Comparison of ENCODE assay signal across 8 cellular contexts in the genomic region with DNA sequence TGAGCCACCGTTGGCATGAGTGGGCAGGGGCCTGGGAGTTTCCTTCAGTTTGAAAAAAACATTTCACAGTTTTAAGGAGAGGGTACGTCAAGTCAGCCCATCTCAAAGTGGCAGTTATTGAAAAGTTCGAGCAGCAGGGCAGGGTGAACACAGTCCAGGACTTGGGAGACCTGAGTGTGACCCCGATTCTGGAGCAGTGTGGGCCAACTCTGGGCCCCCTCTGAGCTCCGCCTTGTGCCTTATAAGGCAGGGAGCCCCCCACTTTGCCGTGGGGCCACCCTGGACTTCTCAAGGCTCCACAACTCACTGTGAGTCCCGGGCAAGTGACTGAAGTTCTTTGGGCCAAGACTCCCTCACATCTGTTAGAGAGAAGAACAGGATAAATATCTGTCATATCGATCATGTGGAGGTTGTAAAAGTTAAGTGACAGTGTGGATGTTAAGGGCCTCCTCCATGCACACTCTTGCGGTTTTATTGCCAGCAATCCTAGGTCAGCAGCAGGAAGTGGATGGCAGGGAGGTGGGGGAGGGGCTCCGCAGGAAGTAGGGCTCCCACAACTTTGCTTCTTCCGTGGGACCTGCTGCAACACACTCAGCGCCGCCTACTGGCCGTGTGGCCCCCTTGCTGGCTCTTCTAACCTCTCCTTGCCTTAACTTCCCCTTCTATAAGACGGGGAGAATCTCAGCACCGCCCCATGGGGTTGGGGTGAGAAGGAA. TPM values are rescaled to one million over a fixed set of nuclear protein-coding genes. Genes with fewer than 3 reads are reported as not detected.
DNase-seq lines count a peak whose midpoint lies in the region; ATAC-seq and TF ChIP-seq lines count a peak whose summit lies in the region.

No MANE protein-coding gene starts in this region.

- 38 to 42% methylated on average over 16 of the region's 16 CpGs for WGBS in testis, 2 donors

- peak overlapping the region; percentile 39 for H3K27ac ChIP-seq in effector memory CD4-positive, alpha-beta T cell (ENCODE audit: insufficient read depth, low read length, poor library complexity, severe bottlenecking)
- peak overlapping the region; percentile 84 for H3K27ac ChIP-seq in neutrophil
- peak overlapping the region in 1 of 2 donors; percentile 36 for H3K27ac ChIP-seq in testis

- peak; percentile 98 for TF ChIP-seq CTCF in neutrophil (IDR thresholded peaks at IDR 0.05)
- TF ChIP-seq CTCF in testis (IDR thresholded peaks at IDR 0.05) = peak; percentile 55 to 68 (median 56)

- no peak for ATAC-seq in HG02938 (IDR thresholded peaks at IDR 0.05; ENCODE audit: unreplicated experiment)

- no peak for TF ChIP-seq POLR2A in testis (IDR thresholded peaks at IDR 0.05)

- H3K9me3 Mint-ChIP-seq in activated CD4-positive, alpha-beta T cell treated with anti-CD3 and anti-CD28 coated beads, Interleukin-2, amount 10 ng/mL, durations not matched to agents 7 days and 5 days = no peaks in the 10 kb centered on the region

- no peaks in the 10 kb centered on the region for H3K9me3 ChIP-seq in effector memory CD4-positive, alpha-beta T cell (ENCODE audit: control insufficient read depth, low read length)
- H3K9me3 ChIP-seq in neutrophil (no peaks in the 10 kb centered on the region), testis (no peaks in the 10 kb centered on the region)

- peak overlapping the region; percentile 47 for H3K27ac Mint-ChIP-seq in activated CD4-positive, alpha-beta T cell treated with anti-CD3 and anti-CD28 coated beads, Interleukin-2, amount 10 ng/mL, durations not matched to agents 7 days and 5 days

- POLR2A ChIA-PET in activated CD4-positive, alpha-beta T cell treated with anti-CD3 and anti-CD28 coated beads, Interleukin-2, amount 10 ng/mL, durations not matched to agents 7 days and 5 days (lab: Charles Lee) = no interaction called here

- H3K4me3 Mint-ChIP-seq in activated CD4-positive, alpha-beta T cell treated with anti-CD3 and anti-CD28 coated beads, Interleukin-2, amount 10 ng/mL, durations not matched to agents 7 days and 5 days = peak overlapping the region; percentile 1

- peaks cover 10% of the 10 kb centered on the region for H3K4me1 ChIP-seq in effector memory CD4-positive, alpha-beta T cell (ENCODE audit: control insufficient read depth, insufficient read depth, low read length, poor library complexity, severe bottlenecking)
- H3K4me1 ChIP-seq in neutrophil (ENCODE audit: control insufficient read depth in 1 of 2, insufficient read depth in 1 of 2, low read depth in 1 of 2, low read length in 1 of 2) (peaks cover 57 to 66% of the 10 kb centered on the region in 2 experiments), testis (no peaks in the 10 kb centered on the region)

- peaks cover 23% of the 10 kb centered on the region for H3K36me3 Mint-ChIP-seq in activated CD4-positive, alpha-beta T cell treated with anti-CD3 and anti-CD28 coated beads, Interleukin-2, amount 10 ng/mL, durations not matched to agents 7 days and 5 days (ENCODE audit: low read depth)

- intact Hi-C loops in testis (cut with DNase I; ENCODE audit: low total_unique reads) = no loop called here

- no peaks in the 10 kb centered on the region for H3K27me3 Mint-ChIP-seq in activated CD4-positive, alpha-beta T cell treated with anti-CD3 and anti-CD28 coated beads, Interleukin-2, amount 10 ng/mL, durations not matched to agents 7 days and 5 days

- DNase-seq in GF-D8 (lab: John Stamatoyannopoulos, UW) (peak; percentile 89), NCI-H2029 (lab: John Stamatoyannopoulos, UW) (peak; percentile 45), testis (peak; percentile 89), NCI-H128 (lab: John Stamatoyannopoulos, UW; ENCODE audit: unreplicated experiment) (no peak)
- peak; percentile 81 for DNase-seq in activated CD4-positive, alpha-beta T cell treated with anti-CD3 and anti-CD28 coated beads, Interleukin-2, amount 10 ng/mL, durations not matched to agents 7 days and 5 days
- DNase-seq in effector memory CD4-positive, alpha-beta T cell = peak; percentile 10 to 38 (median 24)

- CTCF ChIA-PET in activated CD4-positive, alpha-beta T cell treated with anti-CD3 and anti-CD28 coated beads, Interleukin-2, amount 10 ng/mL, durations not matched to agents 7 days and 5 days (lab: Charles Lee) = interaction anchor here (0.7 to 7.6 kb wide), 9 partner anchors 9 to 185 kb away, joined by 3 to 63 read pairs (median 4); no protein-coding TSS in a partner anchor

- H3K36me3 ChIP-seq in effector memory CD4-positive, alpha-beta T cell (ENCODE audit: control insufficient read depth, insufficient read depth, low read length) = peaks cover under 1% of the 10 kb centered on the region
- H3K36me3 ChIP-seq in neutrophil = peaks cover 50% of the 10 kb centered on the region
- H3K36me3 ChIP-seq in testis (ENCODE audit: low read depth, missing control alignments) = no peaks in the 10 kb centered on the region

- H3K4me1 Mint-ChIP-seq in activated CD4-positive, alpha-beta T cell treated with anti-CD3 and anti-CD28 coated beads, Interleukin-2, amount 10 ng/mL, durations not matched to agents 7 days and 5 days = peaks cover 40% of the 10 kb centered on the region

- no peaks in the 10 kb centered on the region for H3K27me3 ChIP-seq in effector memory CD4-positive, alpha-beta T cell (replicated peaks; ENCODE audit: control insufficient read depth, insufficient read depth, low read length, poor library complexity, severe bottlenecking)
- H3K27me3 ChIP-seq in neutrophil = no peaks in the 10 kb centered on the region
- H3K27me3 ChIP-seq in testis = no peaks in the 10 kb centered on the region

- no peak overlapping the region for H3K4me3 ChIP-seq in effector memory CD4-positive, alpha-beta T cell (ENCODE audit: insufficient read depth, low read depth, low read length, poor library complexity, severe bottlenecking)
- peak overlapping the region; percentile 27 to 47 for H3K4me3 ChIP-seq in neutrophil (ENCODE audit: low read depth in 1 of 2, low read length in 1 of 2)
- peak overlapping the region in 1 of 2 donors; percentile 36 for H3K4me3 ChIP-seq in testis

RNA-seq across cellular contexts. Expression of a gene that starts 38.4 kb away (rescaled TPM):
- 10 to 100 TPM; 21.7 to 25.5 TPM for total RNA-seq in activated CD4-positive, alpha-beta T cell treated with anti-CD3 and anti-CD28 coated beads, Interleukin-2, amount 10 ng/mL, durations not matched to agents 7 days and 5 days
- 1 to 10 TPM in 1 of 2 donors, under 1 TPM in 1; 0.47 to 1.4 TPM for total RNA-seq in testis
- polyA plus RNA-seq in testis (ENCODE audit: insufficient read depth, low read depth, low replicate concordance) = 1.3 TPM

Comparison
In these comparisons a context has a peak if more than half of its experiments do, and no peak if none do; other contexts are left out.
1. RNA of a gene that starts 38.4 kb away (total RNA-seq): 21.7 to 25.5 TPM in activated CD4-positive, alpha-beta T cell treated with anti-CD3 and anti-CD28 coated beads, Interleukin-2, amount 10 ng/mL, durations not matched to agents 7 days and 5 days; 0.47 to 1.4 TPM in testis; every median in the first group is over 4 times any median in the second.